In genomic region chr6:154872605-154873004, GRCh38 we compare ENCODE assay signal across 1 cellular context.
TF ChIP-seq lines count a peak whose summit lies in the region.

No MANE protein-coding gene starts in this region.

TF ChIP-seq in H1, 55 proteins besides CTCF, POLR2A, EP300 and RAD21 (continued from another document):
- TF ChIP-seq SIN3A (conservative IDR thresholded peaks at IDR 0.05 in 1 of 2, IDR thresholded peaks at IDR 0.05 in 1 of 2; ENCODE audit: low read depth in 1 of 2, low read length in 2 of 2) = no peak
- no peak for TF ChIP-seq TAF1 (IDR thresholded peaks at IDR 0.05; ENCODE audit: low read depth, low read length)
- TF ChIP-seq RXRA (IDR thresholded peaks at IDR 0.05; ENCODE audit: insufficient read depth, low read depth, low read length) = no peak
- TF ChIP-seq CHD7 (IDR thresholded peaks at IDR 0.05; ENCODE audit: insufficient replicate concordance, low read length) = no peak
- TF ChIP-seq SAP30 (IDR thresholded peaks at IDR 0.05; ENCODE audit: insufficient read depth, insufficient replicate concordance, low read length) = no peak
- TF ChIP-seq SIX5 (IDR thresholded peaks at IDR 0.05; ENCODE audit: low read depth, low read length) = no peak
- 0 out of 2 replicates have a peak, but pooled peaks have one; percentile 28 for TF ChIP-seq YY1 (IDR thresholded peaks at IDR 0.05; ENCODE audit: low read depth, low read length)
- no peak for TF ChIP-seq ATF3 (IDR thresholded peaks at IDR 0.05; ENCODE audit: insufficient read depth, low read depth, low read length)
- TF ChIP-seq BACH1 (IDR thresholded peaks at IDR 0.05; ENCODE audit: low read length) = no peak
- TF ChIP-seq TBP (IDR thresholded peaks at IDR 0.05; ENCODE audit: low read depth, low read length) = peak; percentile 27; the same call in 1 of the 2 replicates
- no peak for TF ChIP-seq HDAC6 (IDR thresholded peaks at IDR 0.05; ENCODE audit: low read depth, low read length)
